ENCODE assay signal across 28 cellular contexts in genomic region chr5:481347-481746, GRCh38.
"Had no signal": no experiment of that assay in that cellular context is flagged by ENCODE, and none has a peak within 500 bp of the region (broad histone marks: within the 10 kb centered on the region; RNA-seq: fewer than 3 reads in every experiment).

No MANE protein-coding gene starts in this region.

- H3K9me3 ChIP-seq: esophagus squamous epithelium, heart right ventricle, left lung, mucosa of descending colon, neutrophil, pancreas, stomach, thyroid gland, vagina had no signal

- H3K27me3 ChIP-seq: vagina had no signal

- H3K4me2 ChIP-seq: smooth muscle cell had no signal

- ATAC-seq: effector memory CD8-positive, alpha-beta T cell; heart right ventricle; left cardiac atrium; left lung; natural killer cell treated with Interleukin-12 subunit alpha and Interleukin-12 subunit beta and Interleukin-15 and Interleukin-18, amount 100 ng/mL, for 72 hours; pancreas; sciatic nerve had no signal

- H3K4me3 ChIP-seq: esophagus squamous epithelium, heart right ventricle, left lung, mucosa of descending colon, pancreas, smooth muscle cell, stomach, thyroid gland, vagina had no signal

- H3K4me3 Mint-ChIP-seq: effector memory CD8-positive, alpha-beta T cell; mesothelial cell of epicardium; naive B cell; natural killer cell treated with Interleukin-12 subunit alpha and Interleukin-12 subunit beta and Interleukin-15 and Interleukin-18, amount 100 ng/mL, for 72 hours; neural crest cell had no signal

- H3K36me3 Mint-ChIP-seq: mesothelial cell of epicardium; naive B cell; natural killer cell treated with Interleukin-12 subunit alpha and Interleukin-12 subunit beta and Interleukin-15 and Interleukin-18, amount 100 ng/mL, for 72 hours had no signal

- DNase-seq: effector memory CD8-positive, alpha-beta T cell; erythroblast; esophagus squamous epithelium; foreskin melanocyte; glutamatergic neuron; heart right ventricle; hippocampal formation; left cardiac atrium; left lung; mesenchymal stem cell; mucosa of descending colon; naive B cell; retina; stimulated activated CD4-positive, alpha-beta T cell treated with anti-CD3 and anti-CD28 coated beads, Interleukin-12 subunit alpha, Interleukin-12 subunit beta, amount 100 ng/mL, for 4 hours; stimulated activated CD4-positive, alpha-beta T cell treated with anti-CD3 and anti-CD28 coated beads, Interleukin-1b, Interleukin-23, amount 100 ng/mL, for 48 hours; stimulated activated CD4-positive, alpha-beta T cell treated with anti-CD3 and anti-CD28 coated beads, Interleukin-4, amount 100 ng/mL, for 1 hour; stimulated activated CD8-positive, alpha-beta memory T cell treated with anti-CD3 and anti-CD28 coated beads, Interleukin-4, amount 100 ng/mL, for 48 hours; stimulated activated naive CD4-positive, alpha-beta T cell treated with Interleukin-2 at 50 U/mL for 16 hours; stomach; thyroid gland had no signal

- H3K27ac Mint-ChIP-seq: effector memory CD8-positive, alpha-beta T cell; mesothelial cell of epicardium; naive B cell; natural killer cell treated with Interleukin-12 subunit alpha and Interleukin-12 subunit beta and Interleukin-15 and Interleukin-18, amount 100 ng/mL, for 72 hours had no signal

- H3K27ac ChIP-seq: esophagus squamous epithelium, heart right ventricle, left lung, neutrophil, pancreas, stomach, thyroid gland, vagina had no signal

- H3K9me3 Mint-ChIP-seq: effector memory CD8-positive, alpha-beta T cell; mesothelial cell of epicardium; naive B cell; natural killer cell treated with Interleukin-12 subunit alpha and Interleukin-12 subunit beta and Interleukin-15 and Interleukin-18, amount 100 ng/mL, for 72 hours; neural crest cell had no signal

- H3K4me1 Mint-ChIP-seq: mesothelial cell of epicardium, neural crest cell had no signal

- H3K4me1 ChIP-seq: left lung, pancreas, thyroid gland had no signal
